ENCODE assay signal across 13 cellular contexts in the genomic region with DNA sequence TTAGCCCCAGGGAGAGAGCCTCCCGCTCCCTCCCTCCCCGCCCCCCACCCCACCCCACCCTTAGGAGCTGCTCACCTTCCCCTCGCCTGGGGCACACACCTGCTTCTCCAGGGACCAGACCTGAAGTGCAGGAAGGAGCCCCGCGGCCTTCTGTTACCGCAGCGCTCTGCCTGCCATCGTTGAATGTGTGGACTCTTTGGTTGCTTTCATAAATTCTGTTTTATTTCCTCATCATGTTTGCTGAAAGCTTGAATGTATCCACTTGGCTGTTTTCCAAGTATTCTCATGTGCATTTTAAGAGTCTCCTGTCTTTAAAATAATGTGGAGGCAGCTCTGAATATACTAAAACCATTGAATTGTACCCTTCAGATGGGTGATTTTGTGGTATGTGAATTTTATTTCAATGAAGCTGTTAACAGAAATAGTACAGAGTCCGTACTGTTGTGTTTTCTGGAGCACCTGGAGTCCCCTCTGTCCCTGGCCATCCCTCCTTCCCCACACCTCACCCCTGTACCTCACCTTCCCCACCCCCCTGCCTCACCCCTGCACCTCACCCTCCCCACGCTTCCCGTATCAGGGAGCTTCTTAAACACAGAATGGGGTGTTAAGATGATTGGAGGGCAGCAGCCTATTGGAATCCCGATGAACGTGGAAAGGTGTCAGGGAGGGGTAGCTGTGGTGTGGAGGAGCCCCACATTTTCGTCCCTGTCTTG. TPM values are rescaled to one million over a fixed set of nuclear protein-coding genes. Genes with fewer than 3 reads are reported as not detected.
A peak's percentile ranks its signal among the peaks of the same experiment; 100 is the strongest.
DNase-seq lines count a peak whose midpoint lies in the region; ATAC-seq, FAIRE-seq and TF ChIP-seq lines count a peak whose summit lies in the region.
"Had no signal": no experiment of that assay in that cellular context is flagged by ENCODE, and none has a peak within 500 bp of the region (broad histone marks: within the 10 kb centered on the region; RNA-seq: fewer than 3 reads in every experiment).

No MANE protein-coding gene starts in this region.

- H3K36me3 Mint-ChIP-seq in type B pancreatic cell: peaks cover 7% of the 10 kb centered on the region

- no peak for ATAC-seq in HG02571 (IDR thresholded peaks at IDR 0.05; ENCODE audit: unreplicated experiment)
- ATAC-seq in stimulated activated naive CD8-positive, alpha-beta T cell treated with anti-CD3 and anti-CD28 coated beads, Interleukin-15, amount 100 ng/mL, for 72 hours: no peak

- H3K27ac ChIP-seq in cardiac muscle cell: peak overlapping the region; percentile 54
- no peak overlapping the region for H3K27ac ChIP-seq in right atrium auricular region
- H3K27ac ChIP-seq in small intestine (ENCODE audit: low read depth in 1 of 2, low read length in 1 of 2): no peak overlapping the region
- H3K27ac ChIP-seq: upper lobe of right lung had no signal

- H3K9me3 Mint-ChIP-seq in type B pancreatic cell: peaks cover 4% of the 10 kb centered on the region
- no peaks in the 10 kb centered on the region for H3K9me3 Mint-ChIP-seq in stimulated activated naive CD8-positive, alpha-beta T cell treated with anti-CD3 and anti-CD28 coated beads, Interleukin-15, amount 100 ng/mL, for 72 hours

- peaks cover 13% of the 10 kb centered on the region for H3K4me1 ChIP-seq in cardiac muscle cell (ENCODE audit: low read depth)
- no peaks in the 10 kb centered on the region for H3K4me1 ChIP-seq in right atrium auricular region
- H3K4me1 ChIP-seq in iPS-15b (ENCODE audit: control insufficient read depth, insufficient read depth, low read length): no peaks in the 10 kb centered on the region
- H3K4me1 ChIP-seq in small intestine (ENCODE audit: control insufficient read depth in 2 of 2, insufficient read depth in 1 of 2, low read depth in 1 of 2, low read length in 1 of 2): peaks cover 0 to 2% of the 10 kb centered on the region in 2 donors

- H3K4me1 Mint-ChIP-seq in type B pancreatic cell (ENCODE audit: unreplicated experiment): peaks cover 9% of the 10 kb centered on the region
- H3K4me1 Mint-ChIP-seq in stimulated activated naive CD8-positive, alpha-beta T cell treated with anti-CD3 and anti-CD28 coated beads, Interleukin-15, amount 100 ng/mL, for 72 hours: peaks cover 19% of the 10 kb centered on the region

- H3K27me3 ChIP-seq in cardiac muscle cell (no peaks in the 10 kb centered on the region), right atrium auricular region (no peaks in the 10 kb centered on the region), iPS-15b (ENCODE audit: control insufficient read depth, insufficient read depth, low read length) (no peaks in the 10 kb centered on the region), small intestine (ENCODE audit: control insufficient read depth in 2 of 2, insufficient read depth in 2 of 2, low read length in 2 of 2) (no peaks in the 10 kb centered on the region)
- H3K27me3 ChIP-seq: upper lobe of right lung had no signal

- H3K27ac Mint-ChIP-seq in type B pancreatic cell: peak overlapping the region; percentile 75
- H3K27ac Mint-ChIP-seq in stimulated activated naive CD8-positive, alpha-beta T cell treated with anti-CD3 and anti-CD28 coated beads, Interleukin-15, amount 100 ng/mL, for 72 hours: no peak overlapping the region

- no peaks in the 10 kb centered on the region for H3K9me3 ChIP-seq in cardiac muscle cell (ENCODE audit: low read depth)
- H3K9me3 ChIP-seq in right atrium auricular region: no peaks in the 10 kb centered on the region
- H3K9me3 ChIP-seq in iPS-15b (ENCODE audit: control insufficient read depth, insufficient read depth, low read length): no peaks in the 10 kb centered on the region
- no peaks in the 10 kb centered on the region for H3K9me3 ChIP-seq in small intestine (ENCODE audit: control insufficient read depth, low read depth)
- H3K9me3 ChIP-seq: upper lobe of right lung had no signal

- H3K27me3 Mint-ChIP-seq in type B pancreatic cell: no peaks in the 10 kb centered on the region
- no peaks in the 10 kb centered on the region for H3K27me3 Mint-ChIP-seq in stimulated activated naive CD8-positive, alpha-beta T cell treated with anti-CD3 and anti-CD28 coated beads, Interleukin-15, amount 100 ng/mL, for 72 hours

- H3K36me3 ChIP-seq in cardiac muscle cell (no peaks in the 10 kb centered on the region), right atrium auricular region (no peaks in the 10 kb centered on the region), iPS-15b (ENCODE audit: control insufficient read depth, insufficient read depth, low read length) (no peaks in the 10 kb centered on the region), small intestine (ENCODE audit: control insufficient read depth in 2 of 2, insufficient read depth in 2 of 2, low read length in 2 of 2) (no peaks in the 10 kb centered on the region)
- H3K36me3 ChIP-seq: upper lobe of right lung had no signal

- DNase-seq in cardiac muscle cell (ENCODE audit: low read depth in 1 of 2, low spot score in 1 of 2) (no peak), right atrium auricular region (ENCODE audit: low spot score) (no peak), NCI-H510A treated with DMSO at 0.1 percent for 48 hours (lab: John Stamatoyannopoulos, UW) (peak; percentile 69), type B pancreatic cell (ENCODE audit: extremely low spot score, unreplicated experiment) (no peak), small intestine (no peak)
- no peak for DNase-seq in stimulated activated naive CD8-positive, alpha-beta T cell treated with anti-CD3 and anti-CD28 coated beads, Interleukin-15, amount 100 ng/mL, for 72 hours
- DNase-seq: activated naive CD4-positive, alpha-beta T cell treated with anti-CD3 and anti-CD28 coated beads, Interleukin-2, amount 50 U/mL, for 16 hours; erythroblast; IMR-90; posterior cingulate gyrus; upper lobe of right lung had no signal

- H3K4me3 Mint-ChIP-seq in type B pancreatic cell: peak overlapping the region; percentile 74
- no peak overlapping the region for H3K4me3 Mint-ChIP-seq in stimulated activated naive CD8-positive, alpha-beta T cell treated with anti-CD3 and anti-CD28 coated beads, Interleukin-15, amount 100 ng/mL, for 72 hours

- 36 to 65% (median 53%) methylated on average over 13 to 14 of the region's 14 CpGs for WGBS in small intestine, 3 donors

- TF ChIP-seq CTCF in cardiac muscle cell (IDR thresholded peaks at IDR 0.05; ENCODE audit: low read depth, low read length): no peak
- no peak for TF ChIP-seq CTCF in right atrium auricular region (IDR thresholded peaks at IDR 0.05)
- no peak for TF ChIP-seq CTCF in type B pancreatic cell (conservative IDR thresholded peaks at IDR 0.05)

- FAIRE-seq in small intestine (lab: Jason Lieb, UNC): no peak

- H3K9ac ChIP-seq in iPS-15b (ENCODE audit: low read depth, low read length): peak overlapping the region; percentile 32

- H3K4me3 ChIP-seq in cardiac muscle cell: no peak overlapping the region
- H3K4me3 ChIP-seq in right atrium auricular region: no peak overlapping the region
- H3K4me3 ChIP-seq in iPS-15b (ENCODE audit: low read depth, low read length): no peak overlapping the region
- no peak overlapping the region for H3K4me3 ChIP-seq in small intestine (ENCODE audit: low read depth in 1 of 2, low read length in 2 of 2)
- H3K4me3 ChIP-seq: upper lobe of right lung had no signal

RNA-seq across cellular contexts. Expression of gene RAB11FIP3, which starts 25.5 kb away (rescaled TPM):
- total RNA-seq in cardiac muscle cell: 61.8 and 77.1 TPM in 2 replicates
- 55.3 TPM in 2 replicates for polyA plus RNA-seq in cardiac muscle cell
- total RNA-seq in right atrium auricular region: 10 to 100 TPM; 19.9 to 43.8 TPM
- 43.4 and 52.1 TPM in 2 replicates for total RNA-seq in type B pancreatic cell (ENCODE audit: low replicate concordance)
- polyA plus RNA-seq in small intestine: 10 to 100 TPM; 25.4 to 37.6 (median 36.7) TPM

RNA-seq across cellular contexts. Expression of gene DECR2, which starts 49.3 kb away (rescaled TPM):
- total RNA-seq in cardiac muscle cell (48.7 and 51.5 TPM in 2 replicates), right atrium auricular region (10 to 100 TPM; 10.6 to 18.7 TPM), type B pancreatic cell (ENCODE audit: low replicate concordance) (21.5 and 22.1 TPM in 2 replicates)
- polyA plus RNA-seq in cardiac muscle cell (49.5 and 50.0 TPM in 2 replicates), small intestine (100 to 1,000 TPM in 2 of 3 donors, 10 to 100 TPM in 1; 46.7 to 154 (median 101) TPM)

RNA-seq across cellular contexts. Expression of gene NME4, which starts 54.0 kb away (rescaled TPM):
- total RNA-seq in cardiac muscle cell (352 and 452 TPM in 2 replicates), right atrium auricular region (10 to 100 TPM; 45.4 to 45.8 TPM), type B pancreatic cell (ENCODE audit: low replicate concordance) (72.8 and 166 TPM in 2 replicates)
- polyA plus RNA-seq in cardiac muscle cell (518 and 664 TPM in 2 replicates), small intestine (10 to 100 TPM; 13.0 to 43.0 (median 26.7) TPM)
